In the genomic region with DNA sequence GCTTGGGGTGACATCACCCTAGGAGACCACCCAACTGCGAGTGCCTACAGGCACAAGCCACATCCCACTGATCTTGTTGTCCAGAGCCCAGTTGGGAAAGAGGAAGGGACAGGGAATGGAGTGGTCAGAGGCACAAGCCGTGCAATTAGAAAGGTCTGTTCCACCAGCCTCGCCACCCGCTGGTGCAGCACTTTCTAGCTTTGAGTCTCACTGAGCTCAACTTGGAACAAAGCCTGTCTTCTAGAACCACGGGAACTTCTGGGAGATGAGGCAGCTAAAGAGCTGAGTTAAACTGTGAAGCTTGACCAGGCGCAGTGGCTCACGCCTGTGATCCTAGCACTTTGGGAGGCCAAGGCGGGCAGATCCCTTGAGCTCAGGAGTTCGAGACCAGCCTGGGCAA, we compare ENCODE assay signal across 1 cellular context.
TF ChIP-seq lines count a peak whose summit lies in the region.

No MANE protein-coding gene starts in this region.

TF ChIP-seq in HepG2, 621 proteins besides CTCF, POLR2A, EP300 and RAD21 (continued from another document):
- TF ChIP-seq BCL3 (CRISPR knock-in tag; IDR thresholded peaks at IDR 0.05) = no peak
- TF ChIP-seq NBN (conservative IDR thresholded peaks at IDR 0.05) = no peak
- TF ChIP-seq, protein P1, sequence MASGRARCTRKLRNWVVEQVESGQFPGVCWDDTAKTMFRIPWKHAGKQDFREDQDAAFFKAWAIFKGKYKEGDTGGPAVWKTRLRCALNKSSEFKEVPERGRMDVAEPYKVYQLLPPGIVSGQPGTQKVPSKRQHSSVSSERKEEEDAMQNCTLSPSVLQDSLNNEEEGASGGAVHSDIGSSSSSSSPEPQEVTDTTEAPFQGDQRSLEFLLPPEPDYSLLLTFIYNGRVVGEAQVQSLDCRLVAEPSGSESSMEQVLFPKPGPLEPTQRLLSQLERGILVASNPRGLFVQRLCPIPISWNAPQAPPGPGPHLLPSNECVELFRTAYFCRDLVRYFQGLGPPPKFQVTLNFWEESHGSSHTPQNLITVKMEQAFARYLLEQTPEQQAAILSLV (CRISPR knock-in tag; IDR thresholded peaks at IDR 0.05; ENCODE audit: borderline replicate concordance) = no peak
- no peak for TF ChIP-seq MAZ (IDR thresholded peaks at IDR 0.05; ENCODE audit: borderline replicate concordance, low read depth, low read length)
- TF ChIP-seq MAZ (CRISPR knock-in tag; IDR thresholded peaks at IDR 0.05; ENCODE audit: low read depth) = no peak
- TF ChIP-seq CBX5 (CRISPR knock-in tag; IDR thresholded peaks at IDR 0.05; ENCODE audit: borderline replicate concordance) = no peak
- no peak for TF ChIP-seq ZNF354B (CRISPR knock-in tag; IDR thresholded peaks at IDR 0.05)
